ENCODE assay signal across 9 cellular contexts in the genomic region with DNA sequence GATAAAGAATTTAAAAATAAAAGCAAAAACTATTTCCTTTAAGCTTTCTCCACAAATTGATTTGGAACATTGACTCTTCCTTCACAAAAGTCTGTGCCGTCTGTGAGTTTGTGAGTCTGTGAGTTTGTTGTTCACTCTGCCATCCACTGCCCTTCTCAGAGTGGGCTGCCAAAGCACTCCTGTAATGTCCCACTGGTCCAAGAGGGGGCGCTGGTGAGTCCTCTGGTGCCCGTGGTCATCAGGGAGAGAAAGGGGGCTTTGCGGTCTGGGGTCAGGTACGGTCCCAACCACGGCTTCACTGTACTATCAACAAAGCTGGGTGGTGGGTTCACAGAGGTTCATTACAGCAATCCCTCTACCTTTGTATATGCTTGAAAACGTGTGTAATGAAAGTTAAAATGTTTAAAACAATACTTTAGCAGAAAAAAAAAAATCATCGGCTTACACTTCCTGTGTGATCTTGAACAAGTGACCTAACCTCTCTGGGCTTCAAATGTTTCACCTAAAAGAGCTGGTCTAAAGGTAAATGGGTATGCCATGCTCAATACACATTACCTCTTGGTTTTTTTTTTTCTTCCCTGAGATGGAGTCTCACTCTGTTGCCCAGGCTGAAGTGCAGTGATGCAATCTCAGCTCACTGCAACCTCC. TPM values are rescaled to one million over a fixed set of nuclear protein-coding genes. Genes with fewer than 3 reads are reported as not detected.
DNase-seq lines count a peak whose midpoint lies in the region; ATAC-seq and TF ChIP-seq lines count a peak whose summit lies in the region.
"Had no signal": no experiment of that assay in that cellular context is flagged by ENCODE, and none has a peak within 500 bp of the region (broad histone marks: within the 10 kb centered on the region; RNA-seq: fewer than 3 reads in every experiment).

No MANE protein-coding gene starts in this region.

- in situ Hi-C loops in GM13976 (cut with MboI; ENCODE audit: low sequenced_read_pairs, unreplicated experiment), result loop anchor here (25.0 kb wide), 2 partner anchors 403 to 603 kb away; no protein-coding TSS in a partner anchor

- H3K27me3 Mint-ChIP-seq in activated CD4-positive, alpha-beta T cell treated with anti-CD3 and anti-CD28 coated beads, Interleukin-2, amount 10 ng/mL, durations not matched to agents 24 days and 14 days, result peaks cover 17% of the 10 kb centered on the region

- peaks cover 32% of the 10 kb centered on the region for H3K36me3 Mint-ChIP-seq in activated CD4-positive, alpha-beta T cell treated with anti-CD3 and anti-CD28 coated beads, Interleukin-2, amount 10 ng/mL, durations not matched to agents 24 days and 14 days (ENCODE audit: low read depth)

- H3K4me3 ChIP-seq in epithelial cell of esophagus (ENCODE audit: low read length), result no peak overlapping the region

- DNase-seq in GM13976 (ENCODE audit: low spot score), result peak; percentile 53
- peak; percentile 86 for DNase-seq in activated CD4-positive, alpha-beta T cell treated with anti-CD3 and anti-CD28 coated beads, Interleukin-2, amount 10 ng/mL, durations not matched to agents 24 days and 14 days
- no peak for DNase-seq in epithelial cell of esophagus (ENCODE audit: low read depth)
- peak; percentile 41 for DNase-seq in stimulated activated CD4-positive, alpha-beta T cell treated with anti-CD3 and anti-CD28 coated beads, Interleukin-12 subunit alpha, Interleukin-12 subunit beta, amount 100 ng/mL, for 4 hours
- DNase-seq in DMS53 (lab: John Stamatoyannopoulos, UW), result no peak

- H3K4me1 Mint-ChIP-seq in activated CD4-positive, alpha-beta T cell treated with anti-CD3 and anti-CD28 coated beads, Interleukin-2, amount 10 ng/mL, durations not matched to agents 24 days and 14 days, result peaks cover 29% of the 10 kb centered on the region

- H3K4me3 Mint-ChIP-seq in activated CD4-positive, alpha-beta T cell treated with anti-CD3 and anti-CD28 coated beads, Interleukin-2, amount 10 ng/mL, durations not matched to agents 24 days and 14 days, result no peak overlapping the region
- H3K4me3 Mint-ChIP-seq: central memory CD8-positive, alpha-beta T cell had no signal

- H3K27ac ChIP-seq in 22Rv1, result no peak overlapping the region

- TF ChIP-seq CTCF in 22Rv1 (IDR thresholded peaks at IDR 0.05) (peak; percentile 87), GM13976 (IDR thresholded peaks at IDR 0.05; ENCODE audit: borderline replicate concordance, control extremely low read depth, extremely low read depth, insufficient read depth, missing control alignments) (peak; percentile 75), epithelial cell of esophagus (IDR thresholded peaks at IDR 0.05; ENCODE audit: insufficient read depth, low read depth, low read length, missing control alignments) (peak; percentile 87)

- no peaks in the 10 kb centered on the region for H3K9me3 Mint-ChIP-seq in activated CD4-positive, alpha-beta T cell treated with anti-CD3 and anti-CD28 coated beads, Interleukin-2, amount 10 ng/mL, durations not matched to agents 24 days and 14 days
- H3K9me3 Mint-ChIP-seq: central memory CD8-positive, alpha-beta T cell had no signal

- intact Hi-C loops in activated CD4-positive, alpha-beta T cell treated with anti-CD3 and anti-CD28 coated beads, Interleukin-2, amount 10 ng/mL, durations not matched to agents 24 days and 14 days (cut with micrococcal nuclease), result no loop called here

- H3K27ac Mint-ChIP-seq in activated CD4-positive, alpha-beta T cell treated with anti-CD3 and anti-CD28 coated beads, Interleukin-2, amount 10 ng/mL, durations not matched to agents 24 days and 14 days, result no peak overlapping the region

- ATAC-seq in HG03159 (IDR thresholded peaks at IDR 0.05; ENCODE audit: unreplicated experiment) (no peak), HG02588 (IDR thresholded peaks at IDR 0.05; ENCODE audit: unreplicated experiment) (no peak)

RNA-seq across cellular contexts. Expression of a gene that starts 5.6 kb away (rescaled TPM):
- not detected in 2 replicates for total RNA-seq in activated CD4-positive, alpha-beta T cell treated with anti-CD3 and anti-CD28 coated beads, Interleukin-2, amount 10 ng/mL, durations not matched to agents 24 days and 14 days

Comparison
In these comparisons a context has a peak if more than half of its experiments do, and no peak if none do; other contexts are left out.
1. DNase-seq: peak in GM13976 (single experiment), activated CD4-positive, alpha-beta T cell treated with anti-CD3 and anti-CD28 coated beads, Interleukin-2, amount 10 ng/mL, durations not matched to agents 24 days and 14 days (single experiment) and stimulated activated CD4-positive, alpha-beta T cell treated with anti-CD3 and anti-CD28 coated beads, Interleukin-12 subunit alpha, Interleukin-12 subunit beta, amount 100 ng/mL, for 4 hours (single experiment); none in epithelial cell of esophagus (single experiment) and DMS53 (single experiment).
2. Peak in every context shown above with its lines, with median percentiles within 50 percentile points of each other: CTCF ChIP-seq.